1 cellular context compared by ENCODE assay signal in genomic region chr2:113158884-113159553, GRCh38.
TF ChIP-seq lines count a peak whose summit lies in the region.

No MANE protein-coding gene starts in this region.

TF ChIP-seq in HepG2, 621 proteins besides CTCF, POLR2A, EP300 and RAD21 (continued from another document):
- TF ChIP-seq ATF6 (CRISPR knock-in tag; conservative IDR thresholded peaks at IDR 0.05), result no peak
- TF ChIP-seq ZNF816 (CRISPR knock-in tag; IDR thresholded peaks at IDR 0.05; ENCODE audit: borderline replicate concordance), result 0 out of 2 replicates have a peak, but pooled peaks have one; percentile 37
- no peak for TF ChIP-seq SAFB2 (CRISPR knock-in tag; IDR thresholded peaks at IDR 0.05; ENCODE audit: borderline replicate concordance, low read depth)
- TF ChIP-seq ZNF225 (CRISPR knock-in tag; IDR thresholded peaks at IDR 0.05), result no peak
- no peak for TF ChIP-seq ZBTB8A (CRISPR knock-in tag; IDR thresholded peaks at IDR 0.05; ENCODE audit: borderline replicate concordance, low read depth)
- TF ChIP-seq NRL (CRISPR knock-in tag; IDR thresholded peaks at IDR 0.05; ENCODE audit: borderline replicate concordance), result no peak
- no peak for TF ChIP-seq GRHL1 (CRISPR knock-in tag; conservative IDR thresholded peaks at IDR 0.05)
- no peak for TF ChIP-seq HOXA9 (CRISPR knock-in tag; IDR thresholded peaks at IDR 0.05; ENCODE audit: borderline replicate concordance)
- TF ChIP-seq ZFX (CRISPR knock-in tag; IDR thresholded peaks at IDR 0.05; ENCODE audit: low read depth), result peak; percentile 37; the same call in 1 of the 2 replicates
- no peak for TF ChIP-seq SATB2 (CRISPR knock-in tag; IDR thresholded peaks at IDR 0.05)
- peak; percentile 82 for TF ChIP-seq ZMYM3 (CRISPR knock-in tag; IDR thresholded peaks at IDR 0.05)
- TF ChIP-seq LCORL (IDR thresholded peaks at IDR 0.05), result no peak
- no peak for TF ChIP-seq LCORL (CRISPR knock-in tag; IDR thresholded peaks at IDR 0.05)
- TF ChIP-seq RARA (CRISPR knock-in tag; IDR thresholded peaks at IDR 0.05), result no peak
- 0 out of 2 replicates have a peak, but pooled peaks have one; percentile 25 for TF ChIP-seq SALL1 (CRISPR knock-in tag; IDR thresholded peaks at IDR 0.05)
- TF ChIP-seq MAX (IDR thresholded peaks at IDR 0.05), result peak; percentile 48; the same call in 1 of the 2 replicates
- TF ChIP-seq ZSCAN5A (CRISPR knock-in tag; IDR thresholded peaks at IDR 0.05; ENCODE audit: borderline replicate concordance), result no peak
- TF ChIP-seq ZNF652 (CRISPR knock-in tag; IDR thresholded peaks at IDR 0.05; ENCODE audit: borderline replicate concordance, low read depth), result peak; percentile 77; the same call in 1 of the 2 replicates
- no peak for TF ChIP-seq ETV5 (CRISPR knock-in tag; IDR thresholded peaks at IDR 0.05; ENCODE audit: borderline replicate concordance)
- TF ChIP-seq ZNF124 (CRISPR knock-in tag; IDR thresholded peaks at IDR 0.05), result no peak
- TF ChIP-seq FOXA3 (CRISPR knock-in tag; IDR thresholded peaks at IDR 0.05), result 0 out of 2 replicates have a peak, but pooled peaks have one; percentile 9
- TF ChIP-seq ZNF687 (CRISPR knock-in tag; IDR thresholded peaks at IDR 0.05), result peak; percentile 56
- no peak for TF ChIP-seq ZNF782 (CRISPR knock-in tag; IDR thresholded peaks at IDR 0.05; ENCODE audit: borderline replicate concordance)
- TF ChIP-seq RBFOX2 (IDR thresholded peaks at IDR 0.05; ENCODE audit: low read depth, low read length), result no peak
- 0 out of 2 replicates have a peak, but pooled peaks have one; percentile 49 for TF ChIP-seq ZC3H4 (CRISPR knock-in tag; IDR thresholded peaks at IDR 0.05; ENCODE audit: borderline replicate concordance)
- TF ChIP-seq ZKSCAN5 (CRISPR knock-in tag; IDR thresholded peaks at IDR 0.05), result no peak
- TF ChIP-seq TEAD3 (CRISPR knock-in tag; optimal IDR thresholded peaks at IDR 0.05; ENCODE audit: borderline replicate concordance), result peak; percentile 83
- no peak for TF ChIP-seq ZBED4 (CRISPR knock-in tag; IDR thresholded peaks at IDR 0.05; ENCODE audit: borderline replicate concordance)
- TF ChIP-seq POGK (CRISPR knock-in tag; conservative IDR thresholded peaks at IDR 0.05), result no peak
- TF ChIP-seq SAP130 (CRISPR knock-in tag; IDR thresholded peaks at IDR 0.05; ENCODE audit: low read depth), result peak; percentile 4; the same call in 1 of the 2 replicates
- TF ChIP-seq CBFB (CRISPR knock-in tag; IDR thresholded peaks at IDR 0.05), result no peak
- peak; percentile 42; the same call in 1 of the 2 replicates for TF ChIP-seq ARNTL (CRISPR knock-in tag; IDR thresholded peaks at IDR 0.05)
- 0 out of 2 replicates have a peak, but pooled peaks have one; percentile 19 for TF ChIP-seq MEIS1 (CRISPR knock-in tag; IDR thresholded peaks at IDR 0.05; ENCODE audit: borderline replicate concordance)
- 0 out of 2 replicates have a peak, but pooled peaks have one; percentile 40 for TF ChIP-seq ZNF768 (CRISPR knock-in tag; IDR thresholded peaks at IDR 0.05)
- TF ChIP-seq GFI1 (CRISPR knock-in tag; IDR thresholded peaks at IDR 0.05; ENCODE audit: borderline replicate concordance), result no peak
- TF ChIP-seq RERE (CRISPR knock-in tag; IDR thresholded peaks at IDR 0.05; ENCODE audit: low read depth), result no peak
